31 cellular contexts compared by ENCODE assay signal in the genomic region with DNA sequence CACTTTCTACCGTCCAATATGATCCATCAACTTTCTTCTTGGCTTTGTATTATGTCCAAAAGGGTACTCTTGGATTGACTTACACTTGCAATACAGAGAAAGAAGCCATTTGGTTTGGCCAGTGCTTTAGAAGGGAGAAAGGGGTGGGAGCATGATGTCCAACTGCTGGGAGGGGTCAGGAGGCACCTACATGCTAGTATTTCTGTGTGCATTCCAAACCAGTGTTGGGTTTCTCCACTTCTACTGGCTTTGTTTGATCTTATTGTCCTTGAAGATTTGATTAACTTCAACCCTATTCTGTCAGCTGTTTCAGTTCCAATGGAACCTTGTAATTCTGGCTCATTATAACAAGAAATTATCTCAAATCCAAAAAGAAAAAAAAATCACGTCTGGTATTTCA.
"Had no signal": no experiment of that assay in that cellular context is flagged by ENCODE, and none has a peak within 500 bp of the region (broad histone marks: within the 10 kb centered on the region; RNA-seq: fewer than 3 reads in every experiment).

No MANE protein-coding gene starts in this region.

- H3K9me3 Mint-ChIP-seq: activated B cell treated with CpG ODN at 0.5 μM for 24 hours; activated CD8-positive, alpha-beta T cell treated with anti-CD3 and anti-CD28 coated beads for 36 hours; activated naive CD4-positive, alpha-beta T cell treated with anti-CD3 and anti-CD28 coated beads, Interleukin-2, amount 10 ng/mL, durations not matched to agents 7 days and 5 days; activated naive CD4-positive, alpha-beta T cell treated with anti-CD3 and anti-CD28 coated beads, Interleukin-2, amount 50 U/mL, for 72 hours; activated naive CD8-positive, alpha-beta T cell treated with anti-CD3 and anti-CD28 coated beads, Interleukin-2, amount 10 ng/mL, durations not matched to agents 7 days and 5 days; activated T-cell treated with anti-CD3 and anti-CD28 coated beads, Interleukin-2, amount 50 U/mL, for 4 hours; activated T-helper 17 cell treated with anti-CD3 and anti-CD28 coated beads, Interleukin-2, amount 50 U/mL, for 72 hours; effector memory CD8-positive, alpha-beta T cell; T-helper 2 cell treated with Interferon-gamma antibody and Interleukin-4, amounts not matched to agents 5 μg/mL and 100 μg/mL, for 36 hours had no signal

- DNase-seq: activated B cell treated with CpG ODN at 0.5 μM for 24 hours; activated CD4-positive, alpha-beta T cell treated with anti-CD3 and anti-CD28 coated beads for 48 hours; activated CD4-positive, alpha-beta T cell treated with anti-CD3 and anti-CD28 coated beads, Interleukin-2, amount 50 U/mL, for 1 hour; activated CD4-positive, alpha-beta T cell treated with anti-CD3 and anti-CD28 coated beads, Interleukin-2, amount 50 U/mL, for 48 hours; activated CD8-positive, alpha-beta memory T cell treated with anti-CD3 and anti-CD28 coated beads for 24 hours; activated CD8-positive, alpha-beta T cell treated with anti-CD3 and anti-CD28 coated beads for 36 hours; activated gamma-delta T cell; activated naive CD4-positive, alpha-beta T cell; activated naive CD4-positive, alpha-beta T cell treated with anti-CD3 and anti-CD28 coated beads, Interleukin-2, amount 10 ng/mL, durations not matched to agents 7 days and 5 days; activated naive CD8-positive, alpha-beta T cell treated with anti-CD3 and anti-CD28 coated beads, Interleukin-2, amount 10 ng/mL, durations not matched to agents 7 days and 5 days; activated T-cell treated with anti-CD3 and anti-CD28 coated beads, Interleukin-2, amount 50 U/mL, for 4 hours; amniotic stem cell; anterior cingulate cortex; caudate nucleus; cortex of kidney; dermis blood vessel endothelial cell; effector CD4-positive, alpha-beta T cell; effector memory CD8-positive, alpha-beta T cell; erythroblast; heart right ventricle; T-helper 1 cell; T-helper 17 cell; T1000; WERI-Rb-1 had no signal

- H3K27me3 ChIP-seq: esophagus muscularis mucosa, foreskin keratinocyte, gastroesophageal sphincter, heart right ventricle had no signal

- H3K4me3 ChIP-seq: esophagus muscularis mucosa, gastroesophageal sphincter, heart right ventricle had no signal

- H3K9me3 ChIP-seq: esophagus muscularis mucosa, gastroesophageal sphincter, heart right ventricle had no signal

- ATAC-seq: activated CD4-positive, CD25-positive, alpha-beta regulatory T cell treated with anti-CD3 and anti-CD28 coated beads, Interleukin-2, amount 50 U/mL, for 24 hours; activated CD8-positive, alpha-beta T cell treated with anti-CD3 and anti-CD28 coated beads for 36 hours; activated naive CD4-positive, alpha-beta T cell treated with anti-CD3 and anti-CD28 coated beads, Interleukin-2, amount 50 U/mL, for 72 hours; activated T-cell treated with anti-CD3 and anti-CD28 coated beads, Interleukin-2, amount 50 U/mL, for 4 hours; activated T-helper 17 cell treated with anti-CD3 and anti-CD28 coated beads, Interleukin-2, amount 50 U/mL, for 72 hours; effector memory CD8-positive, alpha-beta T cell; foreskin keratinocyte; gastroesophageal sphincter; heart right ventricle; T-helper 17 cell had no signal

- H3K4me1 ChIP-seq: foreskin keratinocyte, gastroesophageal sphincter had no signal

- H3K36me3 ChIP-seq: gastroesophageal sphincter, WERI-Rb-1 had no signal

- H3K27ac ChIP-seq: esophagus muscularis mucosa, foreskin keratinocyte, gastroesophageal sphincter, heart right ventricle, WERI-Rb-1 had no signal

- H3K36me3 Mint-ChIP-seq: activated naive CD4-positive, alpha-beta T cell treated with anti-CD3 and anti-CD28 coated beads, Interleukin-2, amount 10 ng/mL, durations not matched to agents 7 days and 5 days had no signal

- H3K4me3 Mint-ChIP-seq: activated B cell treated with CpG ODN at 0.5 μM for 24 hours; activated CD8-positive, alpha-beta T cell treated with anti-CD3 and anti-CD28 coated beads for 36 hours; activated naive CD4-positive, alpha-beta T cell treated with anti-CD3 and anti-CD28 coated beads, Interleukin-2, amount 10 ng/mL, durations not matched to agents 7 days and 5 days; activated naive CD8-positive, alpha-beta T cell treated with anti-CD3 and anti-CD28 coated beads, Interleukin-2, amount 10 ng/mL, durations not matched to agents 7 days and 5 days; activated T-cell treated with anti-CD3 and anti-CD28 coated beads, Interleukin-2, amount 50 U/mL, for 4 hours; activated T-helper 17 cell treated with anti-CD3 and anti-CD28 coated beads, Interleukin-2, amount 50 U/mL, for 72 hours; effector memory CD8-positive, alpha-beta T cell; T-helper 17 cell; T-helper 2 cell treated with Interferon-gamma antibody and Interleukin-4, amounts not matched to agents 5 μg/mL and 100 μg/mL, for 36 hours had no signal

- H3K27ac Mint-ChIP-seq: activated B cell treated with CpG ODN at 0.5 μM for 24 hours; activated CD8-positive, alpha-beta T cell treated with anti-CD3 and anti-CD28 coated beads for 36 hours; activated naive CD4-positive, alpha-beta T cell treated with anti-CD3 and anti-CD28 coated beads, Interleukin-2, amount 10 ng/mL, durations not matched to agents 7 days and 5 days; activated naive CD4-positive, alpha-beta T cell treated with anti-CD3 and anti-CD28 coated beads, Interleukin-2, amount 50 U/mL, for 72 hours; activated naive CD8-positive, alpha-beta T cell treated with anti-CD3 and anti-CD28 coated beads, Interleukin-2, amount 10 ng/mL, durations not matched to agents 7 days and 5 days; activated T-helper 17 cell treated with anti-CD3 and anti-CD28 coated beads, Interleukin-2, amount 50 U/mL, for 72 hours; effector memory CD8-positive, alpha-beta T cell; T-helper 17 cell; T-helper 2 cell treated with Interferon-gamma antibody and Interleukin-4, amounts not matched to agents 5 μg/mL and 100 μg/mL, for 36 hours had no signal
